Comparison of ENCODE assay signal across 22 cellular contexts in genomic region chr19:14035706-14036105, GRCh38. TPM values are rescaled to one million over a fixed set of nuclear protein-coding genes. Genes with fewer than 3 reads are reported as not detected.
"Had no signal": no experiment of that assay in that cellular context is flagged by ENCODE, and none has a peak within 500 bp of the region (broad histone marks: within the 10 kb centered on the region; RNA-seq: fewer than 3 reads in every experiment).

No MANE protein-coding gene starts in this region.

- ATAC-seq: activated CD4-positive, alpha-beta T cell treated with anti-CD3 and anti-CD28 coated beads for 36 hours; activated CD8-positive, alpha-beta memory T cell treated with anti-CD3 and anti-CD28 coated beads, Interleukin-2, amount 10 ng/mL, durations not matched to agents 7 days and 5 days; body of pancreas; sciatic nerve had no signal

- H3K4me3 ChIP-seq: adrenal gland, body of pancreas, esophagus squamous epithelium, hepatocyte, ovary, spleen had no signal

- H3K27ac ChIP-seq: adrenal gland, body of pancreas, esophagus squamous epithelium, hepatocyte, ovary, spleen had no signal

- H3K4me3 Mint-ChIP-seq: activated CD4-positive, alpha-beta memory T cell treated with anti-CD3 and anti-CD28 coated beads for 36 hours; activated CD4-positive, alpha-beta T cell treated with anti-CD3 and anti-CD28 coated beads for 36 hours; activated CD8-positive, alpha-beta memory T cell treated with anti-CD3 and anti-CD28 coated beads, Interleukin-2, amount 10 ng/mL, durations not matched to agents 7 days and 5 days; activated naive CD4-positive, alpha-beta T cell treated with anti-CD3 and anti-CD28 coated beads, Interleukin-2, amount 50 U/mL, for 24 hours had no signal

- H3K27me3 ChIP-seq: adrenal gland, body of pancreas, ovary, spleen had no signal

- DNase-seq: activated CD4-positive, alpha-beta memory T cell treated with anti-CD3 and anti-CD28 coated beads for 36 hours; activated CD4-positive, alpha-beta T cell treated with anti-CD3 and anti-CD28 coated beads for 36 hours; activated CD8-positive, alpha-beta memory T cell treated with anti-CD3 and anti-CD28 coated beads, Interleukin-2, amount 10 ng/mL, durations not matched to agents 7 days and 5 days; activated effector memory CD4-positive, alpha-beta T cell treated with Interleukin-2 at 50 U/mL for 16 hours; activated T-cell treated with anti-CD3 and anti-CD28 coated beads, Interleukin-2, amount 50 U/mL, for 1 hour; adrenal gland; body of pancreas; central memory CD4-positive, alpha-beta T cell; cortex of kidney; effector CD4-positive, alpha-beta T cell; esophagus squamous epithelium; islet precursor cell; ovary; spleen; T-helper 2 cell had no signal

- H3K27ac Mint-ChIP-seq: activated CD4-positive, alpha-beta memory T cell treated with anti-CD3 and anti-CD28 coated beads for 36 hours; activated CD8-positive, alpha-beta memory T cell treated with anti-CD3 and anti-CD28 coated beads, Interleukin-2, amount 10 ng/mL, durations not matched to agents 7 days and 5 days had no signal

- H3K36me3 ChIP-seq: adrenal gland, ovary had no signal

- H3K27me3 Mint-ChIP-seq: activated CD4-positive, alpha-beta memory T cell treated with anti-CD3 and anti-CD28 coated beads for 36 hours; activated CD4-positive, alpha-beta T cell treated with anti-CD3 and anti-CD28 coated beads for 36 hours; activated naive CD4-positive, alpha-beta T cell treated with anti-CD3 and anti-CD28 coated beads, Interleukin-2, amount 50 U/mL, for 24 hours had no signal

- H3K9me3 ChIP-seq: adrenal gland, body of pancreas, esophagus squamous epithelium, ovary, spleen had no signal

- H3K9me3 Mint-ChIP-seq: activated CD4-positive, alpha-beta memory T cell treated with anti-CD3 and anti-CD28 coated beads for 36 hours; activated naive CD4-positive, alpha-beta T cell treated with anti-CD3 and anti-CD28 coated beads, Interleukin-2, amount 50 U/mL, for 24 hours had no signal

RNA-seq across cellular contexts. Expression of gene RLN3, which starts 7.8 kb away (rescaled TPM):
- total RNA-seq: activated CD4-positive, alpha-beta memory T cell treated with anti-CD3 and anti-CD28 coated beads for 36 hours; activated CD4-positive, alpha-beta T cell treated with anti-CD3 and anti-CD28 coated beads for 36 hours; activated CD8-positive, alpha-beta memory T cell treated with anti-CD3 and anti-CD28 coated beads, Interleukin-2, amount 10 ng/mL, durations not matched to agents 7 days and 5 days; adrenal gland; body of pancreas; endothelial cell of umbilical vein; esophagus squamous epithelium; frontal cortex; hepatocyte; liver; ovary; sciatic nerve; spleen; ureter had no signal
- polyA plus RNA-seq: adrenal gland, endothelial cell of umbilical vein, hepatocyte, liver, ovary had no signal

RNA-seq across cellular contexts. Expression of gene PALM3, which starts 26.2 kb away (rescaled TPM):
- total RNA-seq: activated CD4-positive, alpha-beta memory T cell treated with anti-CD3 and anti-CD28 coated beads for 36 hours; activated CD8-positive, alpha-beta memory T cell treated with anti-CD3 and anti-CD28 coated beads, Interleukin-2, amount 10 ng/mL, durations not matched to agents 7 days and 5 days; esophagus squamous epithelium; spleen had no signal
